8 cellular contexts compared by ENCODE assay signal in the genomic region with DNA sequence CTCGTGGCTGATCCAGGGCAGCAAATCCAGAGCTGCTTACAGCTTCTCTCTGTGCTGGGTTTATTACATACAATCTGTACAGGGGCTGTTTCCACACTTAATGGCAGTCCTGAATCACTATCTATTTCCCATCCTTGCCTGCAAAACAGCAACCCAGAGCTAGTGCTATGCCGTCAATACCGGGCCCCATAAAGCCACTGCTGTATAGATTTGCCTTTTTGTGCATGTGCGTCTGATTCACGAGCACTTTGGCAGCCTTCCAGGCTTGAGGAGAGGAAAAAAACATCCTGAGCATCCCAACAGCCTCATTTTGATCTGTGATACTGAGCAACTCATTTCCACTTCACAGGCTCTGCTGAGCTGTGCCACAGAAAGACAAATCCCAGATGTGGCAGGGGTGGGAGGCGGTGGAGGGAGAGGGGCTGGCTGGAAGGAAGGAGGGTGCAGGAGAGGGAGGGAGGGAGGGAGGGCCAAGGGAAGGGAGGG.
DNase-seq lines count a peak whose midpoint lies in the region; ATAC-seq and TF ChIP-seq lines count a peak whose summit lies in the region.

No MANE protein-coding gene starts in this region.

- no peaks in the 10 kb centered on the region for H3K9me3 ChIP-seq in duodenal mucosa (ENCODE audit: control insufficient read depth in 1 of 2, low read length in 2 of 2)
- no peaks in the 10 kb centered on the region for H3K9me3 ChIP-seq in mesodermal cell (ENCODE audit: control insufficient read depth, low read length)

- no peak overlapping the region for H3K4me3 ChIP-seq in duodenal mucosa (ENCODE audit: low read depth in 1 of 2, low read length in 2 of 2)
- no peak overlapping the region for H3K4me3 ChIP-seq in mesodermal cell (ENCODE audit: extremely low read depth, insufficient read depth, low read length, poor library complexity, severe bottlenecking)

- WGBS in mesodermal cell (ENCODE audit: insufficient coverage in 2 of 2), 2 experiments, result 82 to 84% methylated on average over 5 of the region's 6 CpGs

- no peak overlapping the region for H3K4me3 Mint-ChIP-seq in stimulated activated effector memory CD8-positive, alpha-beta T cell treated with anti-CD3 and anti-CD28 coated beads, Interleukin-12 subunit alpha, Interleukin-12 subunit beta, amount 100 ng/mL, for 72 hours

- H3K27ac Mint-ChIP-seq in stimulated activated effector memory CD8-positive, alpha-beta T cell treated with anti-CD3 and anti-CD28 coated beads, Interleukin-12 subunit alpha, Interleukin-12 subunit beta, amount 100 ng/mL, for 72 hours, result no peak overlapping the region

- H3K9ac ChIP-seq in duodenal mucosa (ENCODE audit: low read depth in 1 of 2, low read length in 2 of 2), result peak overlapping the region; percentile 20 to 30

- H3K27ac ChIP-seq in duodenal mucosa (ENCODE audit: low read depth, low read length) (peak overlapping the region; percentile 60), mesodermal cell (ENCODE audit: low read depth, low read length, severe bottlenecking) (peak overlapping the region; percentile 86)

- no peak for TF ChIP-seq CTCF in GM13976 (IDR thresholded peaks at IDR 0.05; ENCODE audit: borderline replicate concordance, control extremely low read depth, extremely low read depth, insufficient read depth, missing control alignments)

- H3K4me1 ChIP-seq in duodenal mucosa (ENCODE audit: control insufficient read depth in 1 of 2, insufficient read depth in 2 of 2, low read length in 2 of 2) (peaks cover 23 to 26% of the 10 kb centered on the region in 2 donors), mesodermal cell (ENCODE audit: control insufficient read depth, insufficient read depth, low read length, poor library complexity, severe bottlenecking) (peaks cover 16% of the 10 kb centered on the region)

- DNase-seq in Caki2 (ENCODE audit: low read depth) (peak; percentile 89), NCI-H146 treated with DMSO at 0.1 percent for 48 hours (lab: John Stamatoyannopoulos, UW; ENCODE audit: unreplicated experiment) (peak; percentile 77), GM13976 (ENCODE audit: low spot score) (no peak)
- peak; percentile 47 to 52 for DNase-seq in activated CD4-positive, alpha-beta T cell treated with anti-CD3 and anti-CD28 coated beads for 4 hours
- DNase-seq in stimulated activated effector memory CD8-positive, alpha-beta T cell treated with anti-CD3 and anti-CD28 coated beads, Interleukin-12 subunit alpha, Interleukin-12 subunit beta, amount 100 ng/mL, for 72 hours (ENCODE audit: low spot score in 2 of 2), result no peak

- H3K36me3 ChIP-seq in duodenal mucosa (ENCODE audit: control insufficient read depth in 1 of 2, insufficient read depth in 2 of 2, low read length in 2 of 2), result no peaks in the 10 kb centered on the region
- H3K36me3 ChIP-seq in mesodermal cell (ENCODE audit: control insufficient read depth, insufficient read depth, low read length), result no peaks in the 10 kb centered on the region

- no peaks in the 10 kb centered on the region for H3K27me3 ChIP-seq in duodenal mucosa (ENCODE audit: control insufficient read depth in 1 of 2, insufficient read depth in 2 of 2, low read length in 2 of 2)

- H3K9me3 Mint-ChIP-seq in stimulated activated effector memory CD8-positive, alpha-beta T cell treated with anti-CD3 and anti-CD28 coated beads, Interleukin-12 subunit alpha, Interleukin-12 subunit beta, amount 100 ng/mL, for 72 hours, result no peaks in the 10 kb centered on the region

- ATAC-seq in stimulated activated effector memory CD8-positive, alpha-beta T cell treated with anti-CD3 and anti-CD28 coated beads, Interleukin-12 subunit alpha, Interleukin-12 subunit beta, amount 100 ng/mL, for 72 hours, result peak; percentile 36
- ATAC-seq in HG03457 (IDR thresholded peaks at IDR 0.05; ENCODE audit: unreplicated experiment), result no peak

- in situ Hi-C loops in Caki2 (cut with HindIII; ENCODE audit: low pct_unique_long_range_greater_than_20kb, low sequenced_read_pairs) (no loop called here), GM13976 (cut with MboI; ENCODE audit: low sequenced_read_pairs, unreplicated experiment) (no loop called here)

- no peaks in the 10 kb centered on the region for H3K36me3 Mint-ChIP-seq in stimulated activated effector memory CD8-positive, alpha-beta T cell treated with anti-CD3 and anti-CD28 coated beads, Interleukin-12 subunit alpha, Interleukin-12 subunit beta, amount 100 ng/mL, for 72 hours

- peaks cover 22% of the 10 kb centered on the region for H3K4me1 Mint-ChIP-seq in stimulated activated effector memory CD8-positive, alpha-beta T cell treated with anti-CD3 and anti-CD28 coated beads, Interleukin-12 subunit alpha, Interleukin-12 subunit beta, amount 100 ng/mL, for 72 hours

Comparison
In these comparisons a context has a peak if more than half of its experiments do, and no peak if none do; other contexts are left out.
1. DNase-seq: peak in Caki2 (single experiment), NCI-H146 treated with DMSO at 0.1 percent for 48 hours (single experiment) and activated CD4-positive, alpha-beta T cell treated with anti-CD3 and anti-CD28 coated beads for 4 hours (2 of 2); none in stimulated activated effector memory CD8-positive, alpha-beta T cell treated with anti-CD3 and anti-CD28 coated beads, Interleukin-12 subunit alpha, Interleukin-12 subunit beta, amount 100 ng/mL, for 72 hours (0 of 2) and GM13976 (single experiment).